ENCODE assay signal across 23 cellular contexts in genomic region chr15:87312221-87312620, GRCh38.
DNase-seq lines count a peak whose midpoint lies in the region; ATAC-seq and TF ChIP-seq lines count a peak whose summit lies in the region.
"Had no signal": no experiment of that assay in that cellular context is flagged by ENCODE, and none has a peak within 500 bp of the region (broad histone marks: within the 10 kb centered on the region; RNA-seq: fewer than 3 reads in every experiment).

No MANE protein-coding gene starts in this region.

- no peaks in the 10 kb centered on the region for H3K9me3 ChIP-seq in SJCRH30 (replicated peaks)

- H3K27ac Mint-ChIP-seq in GM23338 (no peak overlapping the region; the same call in 1 of the 2 replicates), type B pancreatic cell (no peak overlapping the region)
- H3K27ac Mint-ChIP-seq in activated naive CD4-positive, alpha-beta T cell treated with anti-CD3 and anti-CD28 coated beads, Interleukin-2, amount 10 ng/mL, durations not matched to agents 7 days and 5 days, result no peak overlapping the region
- H3K27ac Mint-ChIP-seq: CD14-positive monocyte; CD8-positive, alpha-beta memory T cell; IgD-negative memory B cell had no signal

- no peaks in the 10 kb centered on the region for H3K9me3 Mint-ChIP-seq in GM23338
- H3K9me3 Mint-ChIP-seq in type B pancreatic cell, result no peaks in the 10 kb centered on the region
- H3K9me3 Mint-ChIP-seq in activated naive CD4-positive, alpha-beta T cell treated with anti-CD3 and anti-CD28 coated beads, Interleukin-2, amount 10 ng/mL, durations not matched to agents 7 days and 5 days, result no peaks in the 10 kb centered on the region

- H3K27ac ChIP-seq in GM23338 (ENCODE audit: low read depth) (no peak overlapping the region), SJCRH30 (no peak overlapping the region)
- H3K27ac ChIP-seq: HL-60, KMS-11, PC-9 had no signal

- peaks cover 2% of the 10 kb centered on the region; the same call in 2 of the 3 replicates for H3K4me1 Mint-ChIP-seq in GM23338
- no peaks in the 10 kb centered on the region for H3K4me1 Mint-ChIP-seq in type B pancreatic cell (ENCODE audit: unreplicated experiment)
- H3K4me1 Mint-ChIP-seq in activated naive CD4-positive, alpha-beta T cell treated with anti-CD3 and anti-CD28 coated beads, Interleukin-2, amount 10 ng/mL, durations not matched to agents 7 days and 5 days, result no peaks in the 10 kb centered on the region
- H3K4me1 Mint-ChIP-seq: CD14-positive monocyte; CD8-positive, alpha-beta memory T cell; IgD-negative memory B cell had no signal

- H3F3A ChIP-seq in GM23338 (replicated peaks; ENCODE audit: low read depth), result no peaks in the 10 kb centered on the region

- DNase-seq in GM23338 (ENCODE audit: low spot score), result no peak
- DNase-seq in SJCRH30, result peak; percentile 4 to 19
- peak; percentile 40 for DNase-seq in left kidney (ENCODE audit: low read depth, low spot score)
- DNase-seq in smooth muscle cell of the brain vasculature (ENCODE audit: low read depth, low spot score), result peak; percentile 21
- DNase-seq in type B pancreatic cell (ENCODE audit: extremely low spot score, unreplicated experiment), result no peak
- DNase-seq in EL, result no peak
- DNase-seq in activated naive CD4-positive, alpha-beta T cell treated with anti-CD3 and anti-CD28 coated beads, Interleukin-2, amount 10 ng/mL, durations not matched to agents 7 days and 5 days, result no peak
- DNase-seq: CD8-positive, alpha-beta memory T cell; DMS153; HCEC 1CT; NCI-H1048; NCI-H1417; NCI-H1694; NCI-H2029 treated with DMSO at 0.1 percent for 48 hours; NCI-H446 treated with DMSO at 0.1 percent for 48 hours; NCI-H526; PC-9; Right ventricle myocardium superior; RPMI8226 had no signal

- H3K9me2 ChIP-seq in GM23338 (ENCODE audit: insufficient read depth), result no peaks in the 10 kb centered on the region

- no peaks in the 10 kb centered on the region for H3K79me2 ChIP-seq in GM23338 (replicated peaks; ENCODE audit: insufficient read depth)

- ATAC-seq in GM23338, result no peak

- H3K36me3 ChIP-seq in GM23338 (ENCODE audit: insufficient read depth) (no peaks in the 10 kb centered on the region), SJCRH30 (no peaks in the 10 kb centered on the region)

- H3K27me3 ChIP-seq in GM23338 (ENCODE audit: insufficient read depth) (no peaks in the 10 kb centered on the region), SJCRH30 (no peaks in the 10 kb centered on the region)

- no peak overlapping the region for H3K4me2 ChIP-seq in GM23338
- H3K4me2 ChIP-seq: KMS-11, PC-9 had no signal

- TF ChIP-seq CTCF in GM23338 (conservative IDR thresholded peaks at IDR 0.05; ENCODE audit: low read depth in 2 of 2) (no peak), type B pancreatic cell (conservative IDR thresholded peaks at IDR 0.05) (no peak)

- CTCF ChIA-PET in activated naive CD4-positive, alpha-beta T cell treated with anti-CD3 and anti-CD28 coated beads, Interleukin-2, amount 10 ng/mL, durations not matched to agents 7 days and 5 days (lab: Charles Lee), result no interaction called here

- no peaks in the 10 kb centered on the region for H3K27me3 Mint-ChIP-seq in GM23338 (ENCODE audit: insufficient read depth, low read depth, poor library complexity)
- peaks cover 15% of the 10 kb centered on the region for H3K27me3 Mint-ChIP-seq in type B pancreatic cell
- H3K27me3 Mint-ChIP-seq in activated naive CD4-positive, alpha-beta T cell treated with anti-CD3 and anti-CD28 coated beads, Interleukin-2, amount 10 ng/mL, durations not matched to agents 7 days and 5 days, result no peaks in the 10 kb centered on the region
- H3K27me3 Mint-ChIP-seq: CD8-positive, alpha-beta memory T cell; IgD-negative memory B cell had no signal

- no peaks in the 10 kb centered on the region for H3K36me3 Mint-ChIP-seq in GM23338 (ENCODE audit: low read depth)
- no peaks in the 10 kb centered on the region for H3K36me3 Mint-ChIP-seq in type B pancreatic cell
- H3K36me3 Mint-ChIP-seq in activated naive CD4-positive, alpha-beta T cell treated with anti-CD3 and anti-CD28 coated beads, Interleukin-2, amount 10 ng/mL, durations not matched to agents 7 days and 5 days, result no peaks in the 10 kb centered on the region
- H3K36me3 Mint-ChIP-seq: CD14-positive monocyte; CD8-positive, alpha-beta memory T cell had no signal

- H3K4me3 ChIP-seq in GM23338 (no peak overlapping the region), SJCRH30 (no peak overlapping the region)
- H3K4me3 ChIP-seq: PC-9 had no signal

- H4K20me1 ChIP-seq in GM23338 (replicated peaks; ENCODE audit: insufficient read depth), result no peaks in the 10 kb centered on the region

- H3K4me1 ChIP-seq in GM23338 (ENCODE audit: insufficient read depth) (0 out of 2 replicates have a peak, but pooled peaks cover under 1% of the 10 kb centered on the region), SJCRH30 (no peaks in the 10 kb centered on the region)

- no peak overlapping the region for H3K4me3 Mint-ChIP-seq in GM23338
- H3K4me3 Mint-ChIP-seq in type B pancreatic cell, result no peak overlapping the region
- no peak overlapping the region for H3K4me3 Mint-ChIP-seq in activated naive CD4-positive, alpha-beta T cell treated with anti-CD3 and anti-CD28 coated beads, Interleukin-2, amount 10 ng/mL, durations not matched to agents 7 days and 5 days
- H3K4me3 Mint-ChIP-seq: CD14-positive monocyte; CD8-positive, alpha-beta memory T cell; IgD-negative memory B cell had no signal

- peak overlapping the region; percentile 59 for H2AFZ ChIP-seq in GM23338
- H2AFZ ChIP-seq: PC-9 had no signal

TF ChIP-seq in GM23338, 12 proteins besides CTCF, POLR2A, EP300 and RAD21:
- TF ChIP-seq EZH2phosphoT487 (IDR thresholded peaks at IDR 0.05; ENCODE audit: unreplicated experiment) (no peak), STAT1 (IDR thresholded peaks at IDR 0.05; ENCODE audit: unreplicated experiment) (no peak), NANOG (IDR thresholded peaks at IDR 0.05; ENCODE audit: borderline replicate concordance) (no peak), ETS1 (IDR thresholded peaks at IDR 0.05) (no peak), EZH2 (IDR thresholded peaks at IDR 0.05; ENCODE audit: low read depth, unreplicated experiment) (no peak), ZNF331 (CRISPR knock-in tag; IDR thresholded peaks at IDR 0.05; ENCODE audit: low read depth) (no peak), REST (IDR thresholded peaks at IDR 0.05; ENCODE audit: unreplicated experiment) (no peak), POLR2AphosphoS5 (IDR thresholded peaks at IDR 0.05; ENCODE audit: low read depth) (no peak), CREB1 (CRISPR knock-in tag; IDR thresholded peaks at IDR 0.05; ENCODE audit: low read depth) (no peak)
TF ChIP-seq in GM23338: peak in this region for 0.

Comparison
In these comparisons a context has a peak if more than half of its experiments do, and no peak if none do; other contexts are left out.
1. DNase-seq: peak in SJCRH30 (2 of 2), left kidney (single experiment) and smooth muscle cell of the brain vasculature (single experiment); none in GM23338 (single experiment), type B pancreatic cell (single experiment), EL (single experiment) and activated naive CD4-positive, alpha-beta T cell treated with anti-CD3 and anti-CD28 coated beads, Interleukin-2, amount 10 ng/mL, durations not matched to agents 7 days and 5 days (single experiment).